In the genomic region with DNA sequence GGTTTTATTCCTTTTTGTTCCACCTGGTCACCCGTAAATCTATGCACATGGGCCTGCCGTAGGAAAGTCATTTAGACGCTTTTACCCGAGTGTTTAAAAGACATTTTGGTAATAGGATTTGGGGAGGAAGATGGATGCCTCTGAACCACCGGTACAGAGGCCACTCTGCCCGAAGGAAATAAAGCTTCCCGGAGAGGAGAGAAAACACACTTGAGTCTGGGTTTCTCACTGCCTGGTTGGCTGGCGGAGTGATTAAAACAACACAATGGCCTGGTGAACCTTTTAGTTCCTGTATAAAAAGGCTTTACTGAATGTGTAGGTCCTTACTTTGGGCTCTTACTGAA, we compare ENCODE assay signal across 8 cellular contexts. TPM values are rescaled to one million over a fixed set of nuclear protein-coding genes. Genes with fewer than 3 reads are reported as not detected.
DNase-seq lines count a peak whose midpoint lies in the region; ATAC-seq and TF ChIP-seq lines count a peak whose summit lies in the region.

No MANE protein-coding gene starts in this region.

- peak overlapping the region; percentile 99 for H2AFZ ChIP-seq in PC-9

- H3K4me2 ChIP-seq in PC-9, result peak overlapping the region; percentile 96

- H3K36me3 Mint-ChIP-seq in MCF 10A (ENCODE audit: insufficient read depth, unreplicated experiment), result peaks cover 14% of the 10 kb centered on the region

- TF ChIP-seq POLR2A in lower leg skin (IDR thresholded peaks at IDR 0.05), result no peak

- ATAC-seq in HG02870 (IDR thresholded peaks at IDR 0.05; ENCODE audit: unreplicated experiment), result peak; percentile 1
- no peak for ATAC-seq in stimulated activated naive CD8-positive, alpha-beta T cell treated with anti-CD3 and anti-CD28 coated beads, Interleukin-15, Interleukin-2, amounts not matched to agents 100 U/mL and 50 U/mL, for 24 hours

- H3K27ac ChIP-seq in PC-9, result peak overlapping the region; percentile 92

- POLR2A ChIA-PET in PC-9 (lab: Charles Lee; ENCODE audit: unreplicated experiment) (no interaction called here), MCF 10A (lab: Yijun Ruan, JAX) (interaction anchor here (0.6 to 2.5 kb wide), 8 partner anchors 32 to 364 kb away, joined by 3 to 15 read pairs (median 4); partner anchors contain the start of gene ARHGAP21)

- intact Hi-C loops in PC-9 (cut with micrococcal nuclease; ENCODE audit: unreplicated experiment) (loop anchor here (2.0 kb wide), 1 partner anchor 64 kb away; no protein-coding TSS in a partner anchor), MCF 10A (cut with micrococcal nuclease) (loop anchor here (1.0 kb wide), 1 partner anchor 45 kb away; no protein-coding TSS in a partner anchor), lower leg skin (cut with DNase I; ENCODE audit: low total_unique reads) (no loop called here)

- WGBS in lower leg skin, 2 donors, result 8% methylated on average over 8 of the region's 8 CpGs

- H3K36me3 ChIP-seq in PC-9 (ENCODE audit: low read depth), result no peaks in the 10 kb centered on the region

- no peaks in the 10 kb centered on the region for H3K9me3 Mint-ChIP-seq in MCF 10A (ENCODE audit: unreplicated experiment)

- no peak for TF ChIP-seq CTCF in PC-9 (conservative IDR thresholded peaks at IDR 0.05)
- TF ChIP-seq CTCF in MCF 10A (IDR thresholded peaks at IDR 0.05; ENCODE audit: unreplicated experiment), result no peak
- no peak for TF ChIP-seq CTCF in lower leg skin (IDR thresholded peaks at IDR 0.05)

- H3K4me3 Mint-ChIP-seq in MCF 10A (ENCODE audit: unreplicated experiment), result peak overlapping the region; percentile 80

- H3F3A ChIP-seq in PC-9 (ENCODE audit: insufficient read depth, low read depth), result peaks cover 22% of the 10 kb centered on the region; the same call in 1 of the 2 replicates

- no peaks in the 10 kb centered on the region for H3K27me3 Mint-ChIP-seq in MCF 10A (ENCODE audit: insufficient read depth, unreplicated experiment)

- H4K20me1 ChIP-seq in PC-9 (ENCODE audit: insufficient read depth), result no peaks in the 10 kb centered on the region

- CTCF ChIA-PET in PC-9 (lab: Charles Lee) (no interaction called here), MCF 10A (lab: Yijun Ruan, JAX) (interaction anchor here (0.6 to 2.6 kb wide), 4 partner anchors 35 to 118 kb away, joined by 3 to 8 read pairs (median 5); no protein-coding TSS in a partner anchor)

- no peaks in the 10 kb centered on the region for H3K4me1 Mint-ChIP-seq in MCF 10A (ENCODE audit: insufficient read depth, unreplicated experiment)

- H3K9me3 ChIP-seq in PC-9 (ENCODE audit: insufficient read depth, low read depth), result no peaks in the 10 kb centered on the region

- H3K4me1 ChIP-seq in PC-9 (replicated peaks; ENCODE audit: insufficient read depth), result peaks cover 15% of the 10 kb centered on the region; the same call in 1 of the 2 replicates

- H3K9me2 ChIP-seq in PC-9 (ENCODE audit: insufficient read depth), result no peaks in the 10 kb centered on the region

- peaks cover 17% of the 10 kb centered on the region for H3K79me2 ChIP-seq in PC-9 (ENCODE audit: low read depth)

- peak overlapping the region; percentile 92 for H3K27ac Mint-ChIP-seq in MCF 10A (ENCODE audit: low read depth, unreplicated experiment)

- H3K27me3 ChIP-seq in PC-9 (ENCODE audit: insufficient read depth, low read depth), result no peaks in the 10 kb centered on the region

- H3K4me3 ChIP-seq in PC-9 (peak overlapping the region; percentile 80), lower leg skin (ENCODE audit: low read depth, poor library complexity, severe bottlenecking) (peak overlapping the region; percentile 48)

- BruUV-seq in PC-9 (replicated peaks; lab: Mats Ljungman, UMichigan) (TSS peak; percentile 83), MCF 10A (replicated peaks; lab: Mats Ljungman, UMichigan) (TSS peak; percentile 79)

- peak; percentile 62 for DNase-seq in NCI-H748 (lab: John Stamatoyannopoulos, UW; ENCODE audit: unreplicated experiment)
- no peak for DNase-seq in NCI-H748 treated with DMSO at 0.1 percent for 48 hours (lab: John Stamatoyannopoulos, UW)
- DNase-seq in PC-9, result no peak
- DNase-seq in MCF 10A (ENCODE audit: unreplicated experiment), result no peak
- peak in 1 of 2 donors; percentile 15 for DNase-seq in lower leg skin (ENCODE audit: low spot score in 2 of 2)
- DNase-seq in stimulated activated naive CD8-positive, alpha-beta T cell treated with anti-CD3 and anti-CD28 coated beads, Interleukin-15, Interleukin-2, amounts not matched to agents 100 U/mL and 50 U/mL, for 24 hours, result peak; percentile 24
- no peak for DNase-seq in SKM-1 treated with dmso at 0.1 percent for 144 hours (lab: John Stamatoyannopoulos, UW; ENCODE audit: unreplicated experiment)

RNA-seq across cellular contexts. Expression of gene THNSL1, which starts 0.8 kb away (rescaled TPM):
- total RNA-seq in PC-9 (2021), result 5.6 and 6.8 TPM in 2 replicates
- total RNA-seq in MCF 10A (2022), result 7.6 and 7.9 TPM in 2 replicates
- 1 to 10 TPM in 3 of 4 donors, under 1 TPM in 1; 0.80 to 2.6 (median 1.6) TPM for total RNA-seq in lower leg skin

RNA-seq across cellular contexts. Expression of gene ENKUR, which starts 1.3 kb away (rescaled TPM):
- total RNA-seq in PC-9 (2021) (0.50 and 1.0 TPM in 2 replicates), MCF 10A (2022) (0.33 and 0.47 TPM in 2 replicates), lower leg skin (not detected)

Comparison
In these comparisons a context has a peak if more than half of its experiments do, and no peak if none do; other contexts are left out.
1. DNase-seq: peak in NCI-H748 (single experiment) and stimulated activated naive CD8-positive, alpha-beta T cell treated with anti-CD3 and anti-CD28 coated beads, Interleukin-15, Interleukin-2, amounts not matched to agents 100 U/mL and 50 U/mL, for 24 hours (single experiment); none in NCI-H748 treated with DMSO at 0.1 percent for 48 hours (single experiment), PC-9 (0 of 2), MCF 10A (single experiment) and SKM-1 treated with dmso at 0.1 percent for 144 hours (single experiment).